10 cellular contexts compared by ENCODE assay signal in genomic region chr5:21844960-21845359, GRCh38.
ATAC-seq and TF ChIP-seq lines count a peak whose summit lies in the region.
"Had no signal": no experiment of that assay in that cellular context is flagged by ENCODE, and none has a peak within 500 bp of the region (broad histone marks: within the 10 kb centered on the region; RNA-seq: fewer than 3 reads in every experiment).

No MANE protein-coding gene starts in this region.

- H4K20me1 ChIP-seq in neural cell (ENCODE audit: insufficient read depth) = no peaks in the 10 kb centered on the region
- H4K20me1 ChIP-seq: BLaER1; BLaER1 treated with 17β-estradiol and CSF1 and Interleukin-3, amounts not matched to agents 10 nM and 100 nM had no signal

- no peak overlapping the region for H3K9ac ChIP-seq in neural cell (ENCODE audit: low read length)
- H3K9ac ChIP-seq: BLaER1; BLaER1 treated with 17β-estradiol and CSF1 and Interleukin-3, amounts not matched to agents 10 nM and 100 nM had no signal

- peak; percentile 68 for TF ChIP-seq EP300 in neural cell (conservative IDR thresholded peaks at IDR 0.05; ENCODE audit: poor library complexity, severe bottlenecking)

- H3K9me2 ChIP-seq in neural cell (ENCODE audit: insufficient read depth, low read length) = no peaks in the 10 kb centered on the region

- no peaks in the 10 kb centered on the region for H3K9me3 ChIP-seq in neural cell (ENCODE audit: low read length)
- H3K9me3 ChIP-seq: A549; BE2C; BLaER1; BLaER1 treated with 17β-estradiol and CSF1 and Interleukin-3, amounts not matched to agents 10 nM and 100 nM; Caco-2 had no signal

- no peak overlapping the region for H3K4me3 ChIP-seq in neural cell (ENCODE audit: low read length)
- H3K4me3 ChIP-seq: A549; BLaER1; BLaER1 treated with 17β-estradiol and CSF1 and Interleukin-3, amounts not matched to agents 10 nM and 100 nM had no signal

- no peaks in the 10 kb centered on the region for H3K79me2 ChIP-seq in neural cell (replicated peaks; ENCODE audit: insufficient read depth, low read length)

- no peaks in the 10 kb centered on the region for H3F3A ChIP-seq in neural cell (ENCODE audit: insufficient read depth, low read length, poor library complexity, severe bottlenecking)

- H3K4me2 ChIP-seq in neural cell (ENCODE audit: low read length) = no peak overlapping the region
- H3K4me2 ChIP-seq: A549; BLaER1; BLaER1 treated with 17β-estradiol and CSF1 and Interleukin-3, amounts not matched to agents 10 nM and 100 nM had no signal

- H2AFZ ChIP-seq in neural cell (ENCODE audit: low read depth, low read length) = no peak overlapping the region

- no peak for TF ChIP-seq CTCF in neural cell (IDR thresholded peaks at IDR 0.05; ENCODE audit: poor library complexity, severe bottlenecking)

- no peak overlapping the region for H3K27ac ChIP-seq in neural cell (ENCODE audit: low read length)
- H3K27ac ChIP-seq: 22Rv1; A549; BLaER1; BLaER1 treated with 17β-estradiol and CSF1 and Interleukin-3, amounts not matched to agents 10 nM and 100 nM; C4-2B had no signal

- no peak for ATAC-seq in HG03095 (IDR thresholded peaks at IDR 0.05; ENCODE audit: unreplicated experiment)
- ATAC-seq: A549; CD8-positive, alpha-beta T cell had no signal

- no peaks in the 10 kb centered on the region for H3K36me3 ChIP-seq in neural cell (ENCODE audit: insufficient read depth, low read length)
- H3K36me3 ChIP-seq: BE2C; BLaER1; BLaER1 treated with 17β-estradiol and CSF1 and Interleukin-3, amounts not matched to agents 10 nM and 100 nM had no signal

- H3K27me3 ChIP-seq in neural cell (ENCODE audit: insufficient read depth, low read depth, low read length) = no peaks in the 10 kb centered on the region
- H3K27me3 ChIP-seq: BE2C; BLaER1; BLaER1 treated with 17β-estradiol and CSF1 and Interleukin-3, amounts not matched to agents 10 nM and 100 nM had no signal

- no peak for TF ChIP-seq RAD21 in neural cell (conservative IDR thresholded peaks at IDR 0.05)

TF ChIP-seq in neural cell, 6 proteins besides CTCF, POLR2A, EP300 and RAD21:
- TF ChIP-seq REST (IDR thresholded peaks at IDR 0.05; ENCODE audit: borderline replicate concordance) = peak; percentile 80
- TF ChIP-seq SMC3 (conservative IDR thresholded peaks at IDR 0.05; ENCODE audit: poor library complexity) = no peak
